ENCODE assay signal across 1 cellular context in the genomic region with DNA sequence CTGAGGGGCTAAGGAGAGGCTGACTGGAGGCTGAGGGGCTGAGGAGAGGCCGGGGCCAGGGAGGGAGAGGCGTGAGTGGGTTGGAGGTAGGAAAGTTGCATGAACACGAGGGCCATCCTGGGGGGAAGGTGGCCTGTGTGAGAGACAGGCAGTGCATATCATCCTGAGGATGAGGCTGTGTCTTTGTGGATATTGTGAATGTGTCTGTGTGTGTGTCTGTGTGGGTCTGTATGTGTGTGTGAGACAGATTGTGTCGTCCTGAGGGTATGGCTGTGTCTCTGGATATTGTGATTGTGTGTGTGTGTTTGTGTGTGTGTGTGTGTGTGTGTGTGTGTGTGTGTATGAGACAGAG.
TF ChIP-seq lines count a peak whose summit lies in the region.

No MANE protein-coding gene starts in this region.

TF ChIP-seq in HEK293, 187 proteins besides CTCF, POLR2A, EP300 and RAD21 (continued from another document and continues in another):
- TF ChIP-seq, protein P1, sequence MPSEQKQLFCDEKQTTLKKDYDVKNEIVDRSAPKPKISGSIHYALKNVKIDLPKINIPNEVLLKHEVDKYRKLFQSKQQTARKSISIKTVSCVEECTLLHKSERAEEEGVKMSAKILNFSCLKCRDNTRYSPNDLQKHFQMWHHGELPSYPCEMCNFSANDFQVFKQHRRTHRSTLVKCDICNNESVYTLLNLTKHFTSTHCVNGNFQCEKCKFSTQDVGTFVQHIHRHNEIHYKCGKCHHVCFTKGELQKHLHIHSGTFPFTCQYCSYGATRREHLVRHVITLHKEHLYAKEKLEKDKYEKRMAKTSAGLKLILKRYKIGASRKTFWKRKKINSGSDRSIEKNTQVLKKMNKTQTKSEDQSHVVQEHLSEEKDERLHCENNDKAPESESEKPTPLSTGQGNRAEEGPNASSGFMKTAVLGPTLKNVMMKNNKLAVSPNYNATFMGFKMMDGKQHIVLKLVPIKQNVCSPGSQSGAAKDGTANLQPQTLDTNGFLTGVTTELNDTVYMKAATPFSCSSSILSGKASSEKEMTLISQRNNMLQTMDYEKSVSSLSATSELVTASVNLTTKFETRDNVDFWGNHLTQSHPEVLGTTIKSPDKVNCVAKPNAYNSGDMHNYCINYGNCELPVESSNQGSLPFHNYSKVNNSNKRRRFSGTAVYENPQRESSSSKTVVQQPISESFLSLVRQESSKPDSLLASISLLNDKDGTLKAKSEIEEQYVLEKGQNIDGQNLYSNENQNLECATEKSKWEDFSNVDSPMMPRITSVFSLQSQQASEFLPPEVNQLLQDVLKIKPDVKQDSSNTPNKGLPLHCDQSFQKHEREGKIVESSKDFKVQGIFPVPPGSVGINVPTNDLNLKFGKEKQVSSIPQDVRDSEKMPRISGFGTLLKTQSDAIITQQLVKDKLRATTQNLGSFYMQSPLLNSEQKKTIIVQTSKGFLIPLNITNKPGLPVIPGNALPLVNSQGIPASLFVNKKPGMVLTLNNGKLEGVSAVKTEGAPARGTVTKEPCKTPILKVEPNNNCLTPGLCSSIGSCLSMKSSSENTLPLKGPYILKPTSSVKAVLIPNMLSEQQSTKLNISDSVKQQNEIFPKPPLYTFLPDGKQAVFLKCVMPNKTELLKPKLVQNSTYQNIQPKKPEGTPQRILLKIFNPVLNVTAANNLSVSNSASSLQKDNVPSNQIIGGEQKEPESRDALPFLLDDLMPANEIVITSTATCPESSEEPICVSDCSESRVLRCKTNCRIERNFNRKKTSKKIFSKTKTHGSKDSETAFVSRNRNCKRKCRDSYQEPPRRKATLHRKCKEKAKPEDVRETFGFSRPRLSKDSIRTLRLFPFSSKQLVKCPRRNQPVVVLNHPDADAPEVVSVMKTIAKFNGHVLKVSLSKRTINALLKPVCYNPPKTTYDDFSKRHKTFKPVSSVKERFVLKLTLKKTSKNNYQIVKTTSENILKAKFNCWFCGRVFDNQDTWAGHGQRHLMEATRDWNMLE (tag by site-specific recombination; conservative IDR thresholded peaks at IDR 0.05; ENCODE audit: low read depth), result 0 out of 2 replicates have a peak, but pooled peaks have one; percentile 1
- TF ChIP-seq GFI1B (tag by site-specific recombination; IDR thresholded peaks at IDR 0.05) (no peak), ZNF692 (tag by site-specific recombination; IDR thresholded peaks at IDR 0.05) (0 out of 2 replicates have a peak, but pooled peaks have one; percentile 33), PRDM4 (tag by site-specific recombination; IDR thresholded peaks at IDR 0.05) (0 out of 2 replicates have a peak, but pooled peaks have one; percentile 8), PRDM10 (tag by site-specific recombination; IDR thresholded peaks at IDR 0.05) (no peak), ZNF558 (tag by site-specific recombination; IDR thresholded peaks at IDR 0.05) (no peak), ZBTB11 (tag by site-specific recombination; conservative IDR thresholded peaks at IDR 0.05; ENCODE audit: low read depth) (peak; percentile 39; the same call in 1 of the 2 replicates), ZNF596 (tag by site-specific recombination; IDR thresholded peaks at IDR 0.05) (no peak), ZNF274 (IDR thresholded peaks at IDR 0.05; ENCODE audit: low read length) (no peak), ZNF274 (tag by site-specific recombination; IDR thresholded peaks at IDR 0.05; ENCODE audit: borderline replicate concordance) (peak; percentile 23; the same call in 1 of the 2 replicates), ZNF747 (tag by site-specific recombination; IDR thresholded peaks at IDR 0.05) (no peak), GLIS2 (tag by site-specific recombination; IDR thresholded peaks at IDR 0.05) (no peak), ZNF701 (tag by site-specific recombination; IDR thresholded peaks at IDR 0.05) (no peak), BCL11A (tag by site-specific recombination; IDR thresholded peaks at IDR 0.05; ENCODE audit: low read depth) (no peak), ZNF416 (tag by site-specific recombination; IDR thresholded peaks at IDR 0.05) (peak; percentile 69; the same call in 1 of the 2 replicates), ZNF335 (tag by site-specific recombination; conservative IDR thresholded peaks at IDR 0.05) (peak; percentile 78), SALL2 (tag by site-specific recombination; IDR thresholded peaks at IDR 0.05; ENCODE audit: borderline replicate concordance) (0 out of 2 replicates have a peak, but pooled peaks have one; percentile 12), ZEB2 (tag by site-specific recombination; IDR thresholded peaks at IDR 0.05) (no peak), WT1 (tag by site-specific recombination; IDR thresholded peaks at IDR 0.05) (no peak), ZNF311 (tag by site-specific recombination; IDR thresholded peaks at IDR 0.05; ENCODE audit: borderline replicate concordance) (peak; percentile 34; the same call in 1 of the 2 replicates), MZF1 (tag by site-specific recombination; IDR thresholded peaks at IDR 0.05; ENCODE audit: borderline replicate concordance) (no peak), ZNF133 (tag by site-specific recombination; IDR thresholded peaks at IDR 0.05) (peak; percentile 59; the same call in 1 of the 2 replicates), ZBTB21 (tag by site-specific recombination; IDR thresholded peaks at IDR 0.05) (no peak), ZNF791 (tag by site-specific recombination; IDR thresholded peaks at IDR 0.05) (0 out of 2 replicates have a peak, but pooled peaks have one; percentile 14), ZNF580 (tag by site-specific recombination; IDR thresholded peaks at IDR 0.05) (no peak), PRDM1 (tag by site-specific recombination; IDR thresholded peaks at IDR 0.05) (0 out of 2 replicates have a peak, but pooled peaks have one; percentile 14)
- TF ChIP-seq, protein P2, sequence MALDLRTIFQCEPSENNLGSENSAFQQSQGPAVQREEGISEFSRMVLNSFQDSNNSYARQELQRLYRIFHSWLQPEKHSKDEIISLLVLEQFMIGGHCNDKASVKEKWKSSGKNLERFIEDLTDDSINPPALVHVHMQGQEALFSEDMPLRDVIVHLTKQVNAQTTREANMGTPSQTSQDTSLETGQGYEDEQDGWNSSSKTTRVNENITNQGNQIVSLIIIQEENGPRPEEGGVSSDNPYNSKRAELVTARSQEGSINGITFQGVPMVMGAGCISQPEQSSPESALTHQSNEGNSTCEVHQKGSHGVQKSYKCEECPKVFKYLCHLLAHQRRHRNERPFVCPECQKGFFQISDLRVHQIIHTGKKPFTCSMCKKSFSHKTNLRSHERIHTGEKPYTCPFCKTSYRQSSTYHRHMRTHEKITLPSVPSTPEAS (tag by site-specific recombination; IDR thresholded peaks at IDR 0.05), result peak; percentile 98
